19 cellular contexts compared by ENCODE assay signal in the genomic region with DNA sequence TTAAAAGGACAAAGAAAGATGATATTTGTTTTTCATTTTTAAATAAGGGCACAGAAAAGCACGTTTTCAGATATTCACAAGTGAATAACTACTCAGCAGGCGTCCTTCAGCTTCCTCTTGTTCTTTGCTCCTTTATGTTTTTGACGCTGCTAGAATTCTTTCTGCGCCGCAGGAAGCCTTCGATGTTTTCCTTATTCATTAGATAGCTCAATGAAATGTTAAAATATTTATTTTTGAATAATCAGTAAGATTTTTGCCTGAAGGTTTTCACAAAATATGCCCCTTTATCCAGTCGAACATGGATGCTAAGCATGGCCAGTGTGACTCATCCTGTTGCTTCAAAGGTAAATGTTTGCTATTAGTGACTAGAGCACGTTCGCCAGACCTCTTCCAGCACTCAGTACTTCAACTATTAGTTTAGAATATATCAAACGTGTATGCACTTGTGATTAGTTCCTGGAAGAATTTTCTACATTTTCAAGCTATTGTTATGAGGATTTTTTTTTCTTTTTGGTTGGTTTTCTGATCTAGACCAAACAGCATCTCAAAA. TPM values are rescaled to one million over a fixed set of nuclear protein-coding genes. Genes with fewer than 3 reads are reported as not detected.
DNase-seq lines count a peak whose midpoint lies in the region; ATAC-seq, FAIRE-seq and TF ChIP-seq lines count a peak whose summit lies in the region.
"Had no signal": no experiment of that assay in that cellular context is flagged by ENCODE, and none has a peak within 500 bp of the region (broad histone marks: within the 10 kb centered on the region; RNA-seq: fewer than 3 reads in every experiment).

No MANE protein-coding gene starts in this region.

- FAIRE-seq in D721Med (lab: Jason Lieb, UNC), result no peak

- intact Hi-C loops in esophagus muscularis mucosa (cut with DNase I), result loop anchor here (5.0 to 10.0 kb wide), 3 partner anchors 785 to 1048 kb away; no protein-coding TSS in a partner anchor

- no peak overlapping the region for H2AFZ ChIP-seq in neural cell (ENCODE audit: low read depth, low read length)

- peaks cover 0 to 13% (median 0%) of the 10 kb centered on the region in 4 donors for H3K27me3 ChIP-seq in esophagus muscularis mucosa
- H3K27me3 ChIP-seq in neural cell (ENCODE audit: insufficient read depth, low read depth, low read length), result peaks cover 58% of the 10 kb centered on the region

- peaks cover 8 to 71% (median 70%) of the 10 kb centered on the region in 4 donors for H3K4me1 ChIP-seq in esophagus muscularis mucosa
- H3K4me1 ChIP-seq: HAP-1 had no signal

- peak overlapping the region; percentile 78 to 94 (median 83) for H3K27ac ChIP-seq in esophagus muscularis mucosa (replicated peaks in 1 of 4)
- H3K27ac ChIP-seq in neural cell (ENCODE audit: low read length), result no peak overlapping the region
- H3K27ac ChIP-seq: left ventricle myocardium inferior, tibial artery had no signal

- H3K4me2 ChIP-seq in neural cell (ENCODE audit: low read length), result no peak overlapping the region

- H3F3A ChIP-seq in neural cell (ENCODE audit: insufficient read depth, low read length, poor library complexity, severe bottlenecking), result no peaks in the 10 kb centered on the region

- WGBS in esophagus muscularis mucosa, result 32% methylated on average over 10 of the region's 10 CpGs

- H4K20me1 ChIP-seq in neural cell (ENCODE audit: insufficient read depth), result no peaks in the 10 kb centered on the region

- no peak for TF ChIP-seq RAD21 in neural cell (conservative IDR thresholded peaks at IDR 0.05)

- ATAC-seq in GM18498 (IDR thresholded peaks at IDR 0.05; ENCODE audit: unreplicated experiment), result no peak

- H3K4me3 ChIP-seq in esophagus muscularis mucosa, result peak overlapping the region; percentile 53 to 67 (median 60)
- H3K4me3 ChIP-seq in neural cell (ENCODE audit: low read length), result no peak overlapping the region
- H3K4me3 ChIP-seq: HAP-1, tibial artery had no signal

- H3K9me2 ChIP-seq in neural cell (ENCODE audit: insufficient read depth, low read length), result no peaks in the 10 kb centered on the region

- TF ChIP-seq POLR2A in esophagus muscularis mucosa (IDR thresholded peaks at IDR 0.05; ENCODE audit: low read depth), result no peak

- no peak for TF ChIP-seq EP300 in esophagus muscularis mucosa (IDR thresholded peaks at IDR 0.05)
- no peak for TF ChIP-seq EP300 in neural cell (conservative IDR thresholded peaks at IDR 0.05; ENCODE audit: poor library complexity, severe bottlenecking)

- H3K9me3 ChIP-seq in esophagus muscularis mucosa (no peaks in the 10 kb centered on the region), neural cell (ENCODE audit: low read length) (no peaks in the 10 kb centered on the region)
- H3K9me3 ChIP-seq: HAP-1, left ventricle myocardium inferior, tibial artery had no signal

- H3K9ac ChIP-seq in neural cell (ENCODE audit: low read length), result no peak overlapping the region

- TF ChIP-seq CTCF in esophagus muscularis mucosa (IDR thresholded peaks at IDR 0.05) (no peak), neural cell (IDR thresholded peaks at IDR 0.05; ENCODE audit: poor library complexity, severe bottlenecking) (no peak), D721Med (IDR thresholded peaks at IDR 0.05; ENCODE audit: insufficient read depth, missing control alignments) (no peak)

- no peaks in the 10 kb centered on the region for H3K79me2 ChIP-seq in neural cell (replicated peaks; ENCODE audit: insufficient read depth, low read length)

- DNase-seq in DMS53 (lab: John Stamatoyannopoulos, UW), result peak; percentile 85
- DNase-seq in NCI-H510A (lab: John Stamatoyannopoulos, UW), result peak; percentile 26
- no peak for DNase-seq in esophagus muscularis mucosa (ENCODE audit: extremely low spot score)
- DNase-seq in D721Med (ENCODE audit: insufficient read length, low spot score), result no peak
- DNase-seq in pons (ENCODE audit: low spot score), result no peak
- DNase-seq in activated CD8-positive, alpha-beta memory T cell treated with anti-CD3 and anti-CD28 coated beads for 24 hours, result no peak
- DNase-seq: activated effector memory CD4-positive, alpha-beta T cell treated with anti-CD3 and anti-CD28 coated beads, Interleukin-2, amount 50 U/mL, for 16 hours; cortex of kidney; hippocampal formation; IMR-90; left ventricle myocardium inferior; MV-4-11; OCI-M1; stimulated activated CD4-positive, alpha-beta T cell treated with anti-CD3 and anti-CD28 coated beads, Interleukin-2, amount 100 ng/mL, for 24 hours; tibial artery had no signal

- no peaks in the 10 kb centered on the region for H3K36me3 ChIP-seq in esophagus muscularis mucosa
- no peaks in the 10 kb centered on the region for H3K36me3 ChIP-seq in neural cell (ENCODE audit: insufficient read depth, low read length)
- H3K36me3 ChIP-seq: HAP-1, left ventricle myocardium inferior, tibial artery had no signal

TF ChIP-seq in neural cell, 6 proteins besides CTCF, POLR2A, EP300 and RAD21:
- TF ChIP-seq, protein P1, sequence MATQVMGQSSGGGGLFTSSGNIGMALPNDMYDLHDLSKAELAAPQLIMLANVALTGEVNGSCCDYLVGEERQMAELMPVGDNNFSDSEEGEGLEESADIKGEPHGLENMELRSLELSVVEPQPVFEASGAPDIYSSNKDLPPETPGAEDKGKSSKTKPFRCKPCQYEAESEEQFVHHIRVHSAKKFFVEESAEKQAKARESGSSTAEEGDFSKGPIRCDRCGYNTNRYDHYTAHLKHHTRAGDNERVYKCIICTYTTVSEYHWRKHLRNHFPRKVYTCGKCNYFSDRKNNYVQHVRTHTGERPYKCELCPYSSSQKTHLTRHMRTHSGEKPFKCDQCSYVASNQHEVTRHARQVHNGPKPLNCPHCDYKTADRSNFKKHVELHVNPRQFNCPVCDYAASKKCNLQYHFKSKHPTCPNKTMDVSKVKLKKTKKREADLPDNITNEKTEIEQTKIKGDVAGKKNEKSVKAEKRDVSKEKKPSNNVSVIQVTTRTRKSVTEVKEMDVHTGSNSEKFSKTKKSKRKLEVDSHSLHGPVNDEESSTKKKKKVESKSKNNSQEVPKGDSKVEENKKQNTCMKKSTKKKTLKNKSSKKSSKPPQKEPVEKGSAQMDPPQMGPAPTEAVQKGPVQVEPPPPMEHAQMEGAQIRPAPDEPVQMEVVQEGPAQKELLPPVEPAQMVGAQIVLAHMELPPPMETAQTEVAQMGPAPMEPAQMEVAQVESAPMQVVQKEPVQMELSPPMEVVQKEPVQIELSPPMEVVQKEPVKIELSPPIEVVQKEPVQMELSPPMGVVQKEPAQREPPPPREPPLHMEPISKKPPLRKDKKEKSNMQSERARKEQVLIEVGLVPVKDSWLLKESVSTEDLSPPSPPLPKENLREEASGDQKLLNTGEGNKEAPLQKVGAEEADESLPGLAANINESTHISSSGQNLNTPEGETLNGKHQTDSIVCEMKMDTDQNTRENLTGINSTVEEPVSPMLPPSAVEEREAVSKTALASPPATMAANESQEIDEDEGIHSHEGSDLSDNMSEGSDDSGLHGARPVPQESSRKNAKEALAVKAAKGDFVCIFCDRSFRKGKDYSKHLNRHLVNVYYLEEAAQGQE (IDR thresholded peaks at IDR 0.05; ENCODE audit: borderline replicate concordance), result no peak
- peak; percentile 14 for TF ChIP-seq POLR2AphosphoS5 (IDR thresholded peaks at IDR 0.05)
TF ChIP-seq in neural cell: peak in this region for 1.

RNA-seq across cellular contexts. Expression of a gene that starts 7.6 kb away (rescaled TPM):
- 100 to 1,000 TPM in 3 of 4 donors, 10 to 100 TPM in 1; 89.8 to 166 (median 132) TPM for total RNA-seq in esophagus muscularis mucosa
- polyA plus RNA-seq in neural cell, result 40.5 and 46.5 TPM in 2 replicates
- 87.2 and 89.4 TPM in 2 replicates for polyA minus RNA-seq in neural cell
- total RNA-seq: activated CD8-positive, alpha-beta memory T cell treated with anti-CD3 and anti-CD28 coated beads for 36 hours had no signal

Comparison
In these comparisons a context has a peak if more than half of its experiments do, and no peak if none do; other contexts are left out.
1. DNase-seq: peak in DMS53 (single experiment) and NCI-H510A (single experiment); none in esophagus muscularis mucosa (single experiment), D721Med (single experiment), pons (single experiment) and activated CD8-positive, alpha-beta memory T cell treated with anti-CD3 and anti-CD28 coated beads for 24 hours (single experiment).